8 cellular contexts compared by ENCODE assay signal in the genomic region with DNA sequence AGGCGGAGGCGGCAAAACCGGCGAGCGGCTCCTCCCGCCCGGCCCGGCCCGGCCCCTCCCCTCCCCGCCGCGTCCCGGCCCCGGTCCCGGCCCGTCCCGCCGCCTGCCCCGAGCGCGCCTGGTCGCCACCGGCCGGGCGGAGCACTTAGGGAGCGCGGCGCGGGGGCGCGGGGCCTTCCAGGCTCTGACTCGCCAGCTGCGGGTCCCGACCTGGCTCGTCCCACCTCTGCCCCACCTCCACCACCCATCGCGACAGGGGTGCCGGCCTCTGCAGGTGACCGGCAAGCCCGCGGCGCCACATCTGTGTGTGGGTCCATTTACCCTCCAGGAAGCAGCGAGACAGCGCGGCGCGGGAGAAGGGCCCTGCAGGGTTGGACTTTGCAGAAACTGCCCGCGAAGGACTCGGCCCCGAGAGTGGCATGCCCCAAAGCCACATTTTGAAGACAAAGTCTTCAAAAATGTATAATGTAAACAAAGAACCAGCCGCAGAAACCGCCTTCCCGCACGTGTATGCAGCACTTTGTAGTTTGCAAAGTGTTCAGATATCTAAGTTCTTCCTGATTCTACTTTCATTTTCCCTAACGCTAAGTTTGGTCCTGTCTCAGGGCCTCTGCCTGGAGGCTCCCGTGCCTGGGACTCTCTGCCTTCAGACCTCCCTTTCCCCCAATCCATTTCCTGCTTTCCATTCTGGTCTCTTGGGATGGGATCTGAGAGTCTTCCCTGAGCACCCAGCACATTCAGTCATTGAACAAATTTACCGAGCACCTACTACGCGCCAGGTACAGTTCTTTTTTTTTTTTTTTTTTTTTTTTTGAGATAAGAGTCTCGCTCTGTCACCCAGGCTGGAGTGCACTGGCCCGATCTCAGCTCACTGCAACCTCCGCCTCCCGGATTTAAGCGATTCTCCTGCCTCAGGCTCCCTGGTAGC. TPM values are rescaled to one million over a fixed set of nuclear protein-coding genes. Genes with fewer than 3 reads are reported as not detected.
DNase-seq lines count a peak whose midpoint lies in the region; ATAC-seq and TF ChIP-seq lines count a peak whose summit lies in the region.

A gene (minus strand): TSS at position 40 of the 928 bp plus-strand sequence. CDS start 19,158 bp downstream, outside the sequence.

- H3K36me3 Mint-ChIP-seq in activated T-cell treated with anti-CD3 and anti-CD28 coated beads, Interleukin-2, amount 50 U/mL, for 24 hours (ENCODE audit: low read depth): peaks cover 7% of the 10 kb centered on the region
- H3K36me3 Mint-ChIP-seq in stimulated activated naive B cell treated with anti-CD40 and anti-IgM and Interleukin-4, amounts not matched to agents 10 μg/mL and 1 μg/mL and 100 μg/mL, for 72 hours: peaks cover 9 to 11% of the 10 kb centered on the region in 2 donors

- TF ChIP-seq CTCF in esophagus muscularis mucosa (IDR thresholded peaks at IDR 0.05): no peak

- no peaks in the 10 kb centered on the region for H3K9me3 Mint-ChIP-seq in activated T-cell treated with anti-CD3 and anti-CD28 coated beads, Interleukin-2, amount 50 U/mL, for 24 hours
- no peaks in the 10 kb centered on the region for H3K9me3 Mint-ChIP-seq in stimulated activated naive B cell treated with anti-CD40 and anti-IgM and Interleukin-4, amounts not matched to agents 10 μg/mL and 1 μg/mL and 100 μg/mL, for 72 hours

- no peak for TF ChIP-seq EP300 in esophagus muscularis mucosa (IDR thresholded peaks at IDR 0.05)

- peaks cover 34% of the 10 kb centered on the region for H3K4me1 Mint-ChIP-seq in activated T-cell treated with anti-CD3 and anti-CD28 coated beads, Interleukin-2, amount 50 U/mL, for 24 hours (ENCODE audit: low read depth)
- H3K4me1 Mint-ChIP-seq in stimulated activated naive B cell treated with anti-CD40 and anti-IgM and Interleukin-4, amounts not matched to agents 10 μg/mL and 1 μg/mL and 100 μg/mL, for 72 hours: peaks cover 17 to 33% of the 10 kb centered on the region in 2 donors

- DNase-seq in NOMO-1 treated with dmso at 0.1 percent for 144 hours (lab: John Stamatoyannopoulos, UW; ENCODE audit: unreplicated experiment): peak; percentile 55
- DNase-seq in activated T-cell treated with anti-CD3 and anti-CD28 coated beads, Interleukin-2, amount 50 U/mL, for 24 hours: peak; percentile 79
- no peak for DNase-seq in esophagus muscularis mucosa (ENCODE audit: extremely low spot score)
- peak; percentile 42 for DNase-seq in stimulated activated naive B cell treated with anti-CD40 and anti-IgM and Interleukin-4, amounts not matched to agents 10 μg/mL and 1 μg/mL and 100 μg/mL, for 72 hours
- DNase-seq in middle frontal gyrus (ENCODE audit: extremely low spot score, low spot score): no peak

- H3K36me3 ChIP-seq in esophagus muscularis mucosa (peaks cover 0 to 12% (median 2%) of the 10 kb centered on the region in 4 donors), muscle layer of duodenum (ENCODE audit: control insufficient read depth in 1 of 2, insufficient read depth in 2 of 2, low read length in 2 of 2) (peaks cover 0 to 4% of the 10 kb centered on the region in 2 donors)

- H3K4me3 ChIP-seq in GM08714 (ENCODE audit: low read length): peak within 1 kb of the TSS; percentile 76; the same call in 1 of the 2 replicates
- H3K4me3 ChIP-seq in esophagus muscularis mucosa: peak within 1 kb of the TSS; percentile 63 to 89 (median 83)
- peak within 1 kb of the TSS; percentile 79 to 93 for H3K4me3 ChIP-seq in muscle layer of duodenum (ENCODE audit: low read depth in 1 of 2, low read length in 2 of 2)

- H3K4me1 ChIP-seq in esophagus muscularis mucosa (peaks cover 10 to 29% (median 23%) of the 10 kb centered on the region in 4 donors), muscle layer of duodenum (ENCODE audit: control insufficient read depth in 1 of 2, insufficient read depth in 2 of 2, low read length in 2 of 2) (peaks cover 4 to 9% of the 10 kb centered on the region in 2 donors)

- H3K4me3 Mint-ChIP-seq in activated T-cell treated with anti-CD3 and anti-CD28 coated beads, Interleukin-2, amount 50 U/mL, for 24 hours: peak within 1 kb of the TSS; percentile 81
- peak within 1 kb of the TSS; percentile 87 to 92 for H3K4me3 Mint-ChIP-seq in stimulated activated naive B cell treated with anti-CD40 and anti-IgM and Interleukin-4, amounts not matched to agents 10 μg/mL and 1 μg/mL and 100 μg/mL, for 72 hours

- H3K27me3 ChIP-seq in esophagus muscularis mucosa: no peaks in the 10 kb centered on the region
- no peaks in the 10 kb centered on the region for H3K27me3 ChIP-seq in muscle layer of duodenum (ENCODE audit: low read depth, low read length)

- H3K27me3 Mint-ChIP-seq in activated T-cell treated with anti-CD3 and anti-CD28 coated beads, Interleukin-2, amount 50 U/mL, for 24 hours: no peaks in the 10 kb centered on the region
- peaks cover 0 to 4% of the 10 kb centered on the region in 2 donors for H3K27me3 Mint-ChIP-seq in stimulated activated naive B cell treated with anti-CD40 and anti-IgM and Interleukin-4, amounts not matched to agents 10 μg/mL and 1 μg/mL and 100 μg/mL, for 72 hours

- intact Hi-C loops in esophagus muscularis mucosa (cut with DNase I): no loop called here

- 18% methylated on average over 32 of the region's 65 CpGs for WGBS in esophagus muscularis mucosa

- peak; percentile 64 for ATAC-seq in HG02759 (IDR thresholded peaks at IDR 0.05; ENCODE audit: unreplicated experiment)
- ATAC-seq in stimulated activated naive B cell treated with anti-CD40 and anti-IgM and Interleukin-4, amounts not matched to agents 10 μg/mL and 1 μg/mL and 100 μg/mL, for 72 hours (replicated peaks): peak; percentile 72 to 75

- no peak for TF ChIP-seq POLR2A in esophagus muscularis mucosa (IDR thresholded peaks at IDR 0.05; ENCODE audit: low read depth)

- no peaks in the 10 kb centered on the region for H3K9me3 ChIP-seq in esophagus muscularis mucosa
- H3K9me3 ChIP-seq in muscle layer of duodenum (ENCODE audit: control insufficient read depth in 1 of 2, low read length in 2 of 2): no peaks in the 10 kb centered on the region

- H3K27ac ChIP-seq in esophagus muscularis mucosa (replicated peaks in 1 of 4): peak within 1 kb of the TSS; percentile 83 to 88 (median 86)
- H3K27ac ChIP-seq in muscle layer of duodenum (ENCODE audit: low read length): peak within 1 kb of the TSS; percentile 84

- H3K27ac Mint-ChIP-seq in activated T-cell treated with anti-CD3 and anti-CD28 coated beads, Interleukin-2, amount 50 U/mL, for 24 hours: peak within 1 kb of the TSS; percentile 94
- peak within 1 kb of the TSS; percentile 98 for H3K27ac Mint-ChIP-seq in stimulated activated naive B cell treated with anti-CD40 and anti-IgM and Interleukin-4, amounts not matched to agents 10 μg/mL and 1 μg/mL and 100 μg/mL, for 72 hours

RNA-seq across cellular contexts. Expression of the gene that starts here (rescaled TPM):
- 10 to 100 TPM; 20.8 to 34.4 (median 25.8) TPM for total RNA-seq in esophagus muscularis mucosa

Comparison
In these comparisons a context has a peak if more than half of its experiments do, and no peak if none do; other contexts are left out.
1. DNase-seq: peak in NOMO-1 treated with dmso at 0.1 percent for 144 hours (single experiment), activated T-cell treated with anti-CD3 and anti-CD28 coated beads, Interleukin-2, amount 50 U/mL, for 24 hours (single experiment) and stimulated activated naive B cell treated with anti-CD40 and anti-IgM and Interleukin-4, amounts not matched to agents 10 μg/mL and 1 μg/mL and 100 μg/mL, for 72 hours (single experiment); none in esophagus muscularis mucosa (single experiment) and middle frontal gyrus (single experiment).
2. Peak in every context shown above with its lines, with median percentiles within 50 percentile points of each other: H3K4me3 ChIP-seq.